8 cellular contexts compared by ENCODE assay signal in genomic region chr11:67289651-67290479, GRCh38. TPM values are rescaled to one million over a fixed set of nuclear protein-coding genes. Genes with fewer than 3 reads are reported as not detected.
DNase-seq lines count a peak whose midpoint lies in the region; ATAC-seq and TF ChIP-seq lines count a peak whose summit lies in the region.

No MANE protein-coding gene starts in this region.

- peak overlapping the region; percentile 86 for H3K9ac ChIP-seq in skeletal muscle satellite cell (ENCODE audit: low read depth, low read length)

- peaks cover 52% of the 10 kb centered on the region for H3K36me3 ChIP-seq in skeletal muscle satellite cell (ENCODE audit: insufficient read depth, low read length)

- H3K4me3 ChIP-seq in right cardiac atrium (ENCODE audit: low read length) (peak overlapping the region; percentile 93), skeletal muscle satellite cell (ENCODE audit: low read length) (peak overlapping the region; percentile 87)

- peak overlapping the region; percentile 95 for H3K4me3 Mint-ChIP-seq in activated CD8-positive, alpha-beta memory T cell treated with anti-CD3 and anti-CD28 coated beads, Interleukin-2, amount 10 ng/mL, durations not matched to agents 7 days and 5 days
- peak overlapping the region; percentile 86 for H3K4me3 Mint-ChIP-seq in activated T-helper 17 cell treated with anti-CD3 and anti-CD28 coated beads, Interleukin-2, amount 50 U/mL, for 72 hours

- no peak for TF ChIP-seq CTCF in GM13976 (IDR thresholded peaks at IDR 0.05; ENCODE audit: borderline replicate concordance, control extremely low read depth, extremely low read depth, insufficient read depth, missing control alignments)

- no peak for DNase-seq in activated CD8-positive, alpha-beta memory T cell treated with anti-CD3 and anti-CD28 coated beads, Interleukin-2, amount 10 ng/mL, durations not matched to agents 7 days and 5 days
- no peak for DNase-seq in activated CD8-positive, alpha-beta memory T cell treated with anti-CD3 and anti-CD28 coated beads, Interleukin-2, amount 50 U/mL, for 4 hours
- peak; percentile 57 to 79 (median 78) for DNase-seq in right cardiac atrium
- no peak for DNase-seq in GM19240 (ENCODE audit: insufficient read length, low spot score)
- no peak for DNase-seq in GM13976 (ENCODE audit: low spot score)
- DNase-seq in NAMALWA (ENCODE audit: low spot score): no peak

- H3K27ac ChIP-seq in right cardiac atrium (ENCODE audit: low read length): peak overlapping the region; percentile 40

- H3K27me3 ChIP-seq in right cardiac atrium (ENCODE audit: control insufficient read depth, insufficient read depth) (no peaks in the 10 kb centered on the region), skeletal muscle satellite cell (ENCODE audit: control insufficient read depth, insufficient read depth, low read length) (no peaks in the 10 kb centered on the region)

- peaks cover 68% of the 10 kb centered on the region for H3K4me1 Mint-ChIP-seq in activated CD8-positive, alpha-beta memory T cell treated with anti-CD3 and anti-CD28 coated beads, Interleukin-2, amount 10 ng/mL, durations not matched to agents 7 days and 5 days
- peaks cover 23% of the 10 kb centered on the region for H3K4me1 Mint-ChIP-seq in activated T-helper 17 cell treated with anti-CD3 and anti-CD28 coated beads, Interleukin-2, amount 50 U/mL, for 72 hours

- CTCF ChIA-PET in activated CD8-positive, alpha-beta memory T cell treated with anti-CD3 and anti-CD28 coated beads, Interleukin-2, amount 10 ng/mL, durations not matched to agents 7 days and 5 days (lab: Charles Lee): interaction anchor here (1.3 to 15.2 kb wide), 8 partner anchors 12 to 92 kb away, joined by 3 to 137 read pairs (median 20); partner anchors contain the start of genes GRK2 and SSH3

- peaks cover 57% of the 10 kb centered on the region for H3K36me3 Mint-ChIP-seq in activated CD8-positive, alpha-beta memory T cell treated with anti-CD3 and anti-CD28 coated beads, Interleukin-2, amount 10 ng/mL, durations not matched to agents 7 days and 5 days
- peaks cover 91% of the 10 kb centered on the region for H3K36me3 Mint-ChIP-seq in activated T-helper 17 cell treated with anti-CD3 and anti-CD28 coated beads, Interleukin-2, amount 50 U/mL, for 72 hours (ENCODE audit: low read depth)

- intact Hi-C loops in right cardiac atrium (cut with DNase I): no loop called here

- no peaks in the 10 kb centered on the region for H3K9me3 Mint-ChIP-seq in activated CD8-positive, alpha-beta memory T cell treated with anti-CD3 and anti-CD28 coated beads, Interleukin-2, amount 10 ng/mL, durations not matched to agents 7 days and 5 days (ENCODE audit: low read depth)
- no peaks in the 10 kb centered on the region for H3K9me3 Mint-ChIP-seq in activated T-helper 17 cell treated with anti-CD3 and anti-CD28 coated beads, Interleukin-2, amount 50 U/mL, for 72 hours

- H3K9me3 ChIP-seq in right cardiac atrium (ENCODE audit: control insufficient read depth, low read length) (no peaks in the 10 kb centered on the region), skeletal muscle satellite cell (replicated peaks; ENCODE audit: low read length) (no peaks in the 10 kb centered on the region)

- peak overlapping the region; percentile 96 for H3K4me2 ChIP-seq in skeletal muscle satellite cell (ENCODE audit: low read length)

- ATAC-seq in activated CD8-positive, alpha-beta memory T cell treated with anti-CD3 and anti-CD28 coated beads, Interleukin-2, amount 10 ng/mL, durations not matched to agents 7 days and 5 days: peak; percentile 3
- peak; percentile 1 for ATAC-seq in activated T-helper 17 cell treated with anti-CD3 and anti-CD28 coated beads, Interleukin-2, amount 50 U/mL, for 72 hours (replicated peaks)
- peak; percentile 0 to 1 for ATAC-seq in right cardiac atrium

- H3K4me1 ChIP-seq in right cardiac atrium (ENCODE audit: control insufficient read depth, insufficient read depth, low read length): peaks cover 6% of the 10 kb centered on the region
- peaks cover 37% of the 10 kb centered on the region for H3K4me1 ChIP-seq in skeletal muscle satellite cell (ENCODE audit: control insufficient read depth, insufficient read depth, low read length)

- H3K27me3 Mint-ChIP-seq in activated CD8-positive, alpha-beta memory T cell treated with anti-CD3 and anti-CD28 coated beads, Interleukin-2, amount 10 ng/mL, durations not matched to agents 7 days and 5 days: no peaks in the 10 kb centered on the region
- no peaks in the 10 kb centered on the region for H3K27me3 Mint-ChIP-seq in activated T-helper 17 cell treated with anti-CD3 and anti-CD28 coated beads, Interleukin-2, amount 50 U/mL, for 72 hours

- H3K27ac Mint-ChIP-seq in activated CD8-positive, alpha-beta memory T cell treated with anti-CD3 and anti-CD28 coated beads, Interleukin-2, amount 10 ng/mL, durations not matched to agents 7 days and 5 days: peak overlapping the region; percentile 90
- peak overlapping the region; percentile 93 for H3K27ac Mint-ChIP-seq in activated T-helper 17 cell treated with anti-CD3 and anti-CD28 coated beads, Interleukin-2, amount 50 U/mL, for 72 hours

- WGBS in right cardiac atrium: 28% methylated on average over 36 of the region's 36 CpGs

- in situ Hi-C loops in GM13976 (cut with MboI; ENCODE audit: low sequenced_read_pairs, unreplicated experiment): no loop called here

RNA-seq across cellular contexts. Expression of gene ANKRD13D, which starts 0.8 kb away (rescaled TPM):
- 100 to 1,000 TPM; 148 to 172 TPM for total RNA-seq in activated CD8-positive, alpha-beta memory T cell treated with anti-CD3 and anti-CD28 coated beads, Interleukin-2, amount 10 ng/mL, durations not matched to agents 7 days and 5 days
- 100 to 1,000 TPM; 102 to 137 TPM for total RNA-seq in activated T-helper 17 cell treated with anti-CD3 and anti-CD28 coated beads, Interleukin-2, amount 50 U/mL, for 72 hours
- 10 to 100 TPM; 20.0 to 25.3 (median 22.8) TPM for total RNA-seq in right cardiac atrium
- 18.0 TPM for polyA plus RNA-seq in right cardiac atrium
- total RNA-seq in skeletal muscle satellite cell (2012; rRNA removed): 29.1 and 29.4 TPM in 2 replicates

RNA-seq across cellular contexts. Expression of gene SSH3, which starts 13.5 kb away (rescaled TPM):
- total RNA-seq in activated CD8-positive, alpha-beta memory T cell treated with anti-CD3 and anti-CD28 coated beads, Interleukin-2, amount 10 ng/mL, durations not matched to agents 7 days and 5 days: 10 to 100 TPM; 10.7 to 26.4 TPM
- 10 to 100 TPM; 15.8 to 22.0 TPM for total RNA-seq in activated T-helper 17 cell treated with anti-CD3 and anti-CD28 coated beads, Interleukin-2, amount 50 U/mL, for 72 hours
- total RNA-seq in right cardiac atrium: 10 to 100 TPM; 23.9 to 25.9 (median 25.1) TPM
- polyA plus RNA-seq in right cardiac atrium: 14.9 TPM
- total RNA-seq in skeletal muscle satellite cell (2012; rRNA removed): 8.5 and 14.7 TPM in 2 replicates

RNA-seq across cellular contexts. Expression of gene GRK2, which starts 23.6 kb away (rescaled TPM):
- total RNA-seq in activated CD8-positive, alpha-beta memory T cell treated with anti-CD3 and anti-CD28 coated beads, Interleukin-2, amount 10 ng/mL, durations not matched to agents 7 days and 5 days: 100 to 1,000 TPM; 366 to 402 TPM
- total RNA-seq in activated T-helper 17 cell treated with anti-CD3 and anti-CD28 coated beads, Interleukin-2, amount 50 U/mL, for 72 hours: 100 to 1,000 TPM; 197 to 265 TPM
- 10 to 100 TPM; 50.4 to 56.5 (median 52.5) TPM for total RNA-seq in right cardiac atrium
- 56.6 TPM for polyA plus RNA-seq in right cardiac atrium
- total RNA-seq in skeletal muscle satellite cell (2012; rRNA removed): 26.6 and 33.0 TPM in 2 replicates

Comparison
In these comparisons a context has a peak if more than half of its experiments do, and no peak if none do; other contexts are left out.
1. DNase-seq: peak in right cardiac atrium (3 of 3); none in activated CD8-positive, alpha-beta memory T cell treated with anti-CD3 and anti-CD28 coated beads, Interleukin-2, amount 10 ng/mL, durations not matched to agents 7 days and 5 days (single experiment), activated CD8-positive, alpha-beta memory T cell treated with anti-CD3 and anti-CD28 coated beads, Interleukin-2, amount 50 U/mL, for 4 hours (single experiment), GM19240 (single experiment), GM13976 (single experiment) and NAMALWA (single experiment).
2. Peak in every context shown above with its lines, with median percentiles within 50 percentile points of each other: ATAC-seq.